9 cellular contexts compared by ENCODE assay signal in the genomic region with DNA sequence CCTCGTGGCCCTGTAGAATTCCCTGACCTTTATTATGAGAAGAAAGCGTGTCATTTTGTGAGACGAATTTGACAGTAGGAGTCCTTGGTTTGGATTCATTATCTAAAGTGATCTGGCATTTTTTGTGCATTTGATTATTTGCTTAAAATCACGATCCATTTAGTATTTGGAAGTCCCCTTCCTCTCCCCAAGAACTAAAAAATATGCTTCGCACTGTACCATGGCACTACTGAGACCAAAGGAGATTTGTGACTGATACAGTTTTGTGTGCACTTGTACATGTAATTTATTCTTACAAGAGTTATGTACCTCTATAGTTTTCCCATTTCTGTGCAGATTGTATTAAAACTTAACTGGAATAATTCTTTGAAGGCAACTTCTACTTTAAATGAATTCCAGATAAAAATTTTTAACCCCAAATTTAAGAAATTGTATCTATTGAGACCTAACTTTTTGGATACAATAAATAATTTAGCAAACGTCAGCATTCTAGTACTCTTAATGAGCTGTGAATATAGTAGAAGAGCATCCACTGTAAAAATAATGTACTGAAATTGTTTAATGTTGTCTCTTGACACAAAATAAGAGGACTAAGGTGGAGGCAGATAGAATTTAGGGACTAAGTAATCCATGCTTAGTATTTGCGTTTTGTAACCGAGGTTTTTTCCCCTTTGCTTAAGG. TPM values are rescaled to one million over a fixed set of nuclear protein-coding genes. Genes with fewer than 3 reads are reported as not detected.
DNase-seq lines count a peak whose midpoint lies in the region; ATAC-seq and TF ChIP-seq lines count a peak whose summit lies in the region.
"Had no signal": no experiment of that assay in that cellular context is flagged by ENCODE, and none has a peak within 500 bp of the region (broad histone marks: within the 10 kb centered on the region; RNA-seq: fewer than 3 reads in every experiment).

No MANE protein-coding gene starts in this region.

- TF ChIP-seq CTCF in cardiac muscle cell (IDR thresholded peaks at IDR 0.05; ENCODE audit: low read depth, low read length) (no peak), ascending aorta (IDR thresholded peaks at IDR 0.05) (no peak), lower lobe of right lung (IDR thresholded peaks at IDR 0.05) (no peak)

- no peak for DNase-seq in cardiac muscle cell (ENCODE audit: low read depth in 1 of 2, low spot score in 1 of 2)
- no peak for DNase-seq in Right ventricle myocardium superior
- no peak for DNase-seq in ascending aorta (ENCODE audit: low spot score in 2 of 2)
- no peak for DNase-seq in lower lobe of right lung
- DNase-seq in HEK293T (ENCODE audit: extremely low spot score): no peak
- no peak for DNase-seq in NCI-H1436 treated with DMSO at 0.1 percent for 48 hours (lab: John Stamatoyannopoulos, UW)
- DNase-seq in ureter (ENCODE audit: low spot score): no peak
- DNase-seq: SHP77 treated with DMSO at 0.1 percent for 48 hours had no signal

- CTCF ChIA-PET in HEK293T (lab: Yijun Ruan, JAX): no interaction called here

- no peaks in the 10 kb centered on the region for H3K36me3 ChIP-seq in cardiac muscle cell
- H3K36me3 ChIP-seq in ascending aorta: no peaks in the 10 kb centered on the region
- no peaks in the 10 kb centered on the region for H3K36me3 ChIP-seq in lower lobe of right lung
- H3K36me3 ChIP-seq in urinary bladder (ENCODE audit: insufficient read depth): no peaks in the 10 kb centered on the region

- H3K27ac ChIP-seq in cardiac muscle cell (peak overlapping the region; percentile 97), ascending aorta (peak overlapping the region in 1 of 2 donors; percentile 55), lower lobe of right lung (peak overlapping the region; percentile 95), urinary bladder (ENCODE audit: low read depth) (no peak overlapping the region)

- H3K4me3 ChIP-seq in cardiac muscle cell (peak overlapping the region; percentile 99), ascending aorta (peak overlapping the region; percentile 91 to 97), lower lobe of right lung (peak overlapping the region; percentile 84), urinary bladder (ENCODE audit: low read depth, low read length) (peak overlapping the region; percentile 98)

- H3K4me1 ChIP-seq in cardiac muscle cell (ENCODE audit: low read depth): peaks cover 23% of the 10 kb centered on the region
- H3K4me1 ChIP-seq in ascending aorta: peaks cover 0 to 21% of the 10 kb centered on the region in 2 donors
- H3K4me1 ChIP-seq in lower lobe of right lung: peaks cover 56% of the 10 kb centered on the region
- H3K4me1 ChIP-seq in urinary bladder (ENCODE audit: insufficient read depth): peaks cover 3% of the 10 kb centered on the region

- H3K9me3 ChIP-seq in cardiac muscle cell (ENCODE audit: low read depth) (no peaks in the 10 kb centered on the region), ascending aorta (no peaks in the 10 kb centered on the region), lower lobe of right lung (no peaks in the 10 kb centered on the region)

- 59% methylated on average over 8 of the region's 8 CpGs for whole genome bisulfite sequencing in urinary bladder

- POLR2A ChIA-PET in HEK293T (lab: Yijun Ruan, JAX): no interaction called here

- ATAC-seq in Right ventricle myocardium superior (ENCODE audit: poor library complexity): no peak
- ATAC-seq in lower lobe of right lung: no peak

- H3K27me3 ChIP-seq in cardiac muscle cell (no peaks in the 10 kb centered on the region), ascending aorta (no peaks in the 10 kb centered on the region), lower lobe of right lung (ENCODE audit: low read depth) (no peaks in the 10 kb centered on the region)

- intact Hi-C loops in Right ventricle myocardium superior (cut with DNase I) (loop anchor here (10.0 kb wide), 1 partner anchor 333 kb away; no protein-coding TSS in a partner anchor), ascending aorta (cut with DNase I) (loop anchor here (5.0 to 10.0 kb wide), 3 partner anchors 135 to 1643 kb away; a partner anchor contains a TSS), lower lobe of right lung (cut with DNase I) (no loop called here)

TF ChIP-seq in HEK293T, 16 proteins besides CTCF, POLR2A, EP300 and RAD21:
- TF ChIP-seq ELF4 (IDR thresholded peaks at IDR 0.05) (no peak), FOXK2 (IDR thresholded peaks at IDR 0.05) (no peak), CTBP1 (IDR thresholded peaks at IDR 0.05; ENCODE audit: borderline replicate concordance) (no peak), L3MBTL2 (conservative IDR thresholded peaks at IDR 0.05) (no peak), ARNT (IDR thresholded peaks at IDR 0.05) (no peak), HDGF (IDR thresholded peaks at IDR 0.05; ENCODE audit: borderline replicate concordance) (no peak), ZNF384 (IDR thresholded peaks at IDR 0.05) (no peak), FOXM1 (IDR thresholded peaks at IDR 0.05; ENCODE audit: borderline replicate concordance) (no peak), SP1 (IDR thresholded peaks at IDR 0.05) (no peak), LEF1 (IDR thresholded peaks at IDR 0.05; ENCODE audit: borderline replicate concordance) (no peak)

RNA-seq across cellular contexts. Expression of a gene that starts 2.1 kb away (rescaled TPM):
- 18.4 and 24.0 TPM in 2 replicates for total RNA-seq in cardiac muscle cell
- polyA plus RNA-seq in cardiac muscle cell: 11.2 and 14.5 TPM in 2 replicates
- total RNA-seq in Right ventricle myocardium superior: 5.6 TPM
- total RNA-seq in ascending aorta: 14.7 TPM
- 28.7 TPM for total RNA-seq in lower lobe of right lung
- total RNA-seq in urinary bladder: 62.2 TPM
- 3.7 TPM for polyA plus RNA-seq in urinary bladder
- 26.7 TPM for total RNA-seq in ureter
